ENCODE assay signal across 8 cellular contexts in the genomic region with DNA sequence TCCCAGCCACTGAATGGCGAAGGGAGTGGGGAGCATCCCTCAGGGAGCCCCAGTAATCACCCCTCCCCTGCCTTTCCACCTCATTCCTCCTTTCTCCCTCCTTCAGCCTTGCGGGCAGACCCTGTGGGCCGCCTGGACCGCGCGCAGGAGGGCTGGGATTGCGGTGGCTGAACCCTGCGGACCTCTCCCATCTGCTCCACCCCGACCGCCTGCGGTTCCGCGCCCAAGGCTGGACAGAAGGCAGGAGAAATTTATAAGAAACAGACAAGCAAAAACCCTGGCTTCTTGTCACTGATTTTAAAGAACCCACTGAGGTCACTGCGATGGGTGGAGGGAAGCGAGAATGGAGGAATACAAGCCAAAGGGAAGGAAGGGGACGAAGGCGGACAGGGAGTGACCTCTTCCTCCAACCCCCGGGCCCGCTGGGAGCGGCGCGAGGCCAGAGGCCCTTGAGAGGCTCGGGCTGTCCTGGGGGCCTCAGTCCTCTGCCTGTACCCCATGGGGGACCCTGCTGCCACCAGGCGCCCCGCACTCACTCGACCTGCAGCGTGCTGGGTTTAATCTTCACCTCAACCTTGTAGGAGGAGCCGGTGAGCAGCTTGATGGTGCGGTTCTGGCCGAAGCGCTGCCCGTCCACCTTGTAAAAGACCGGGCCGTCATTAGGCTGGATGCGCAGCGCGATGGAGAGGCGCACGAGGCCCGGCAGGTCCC. TPM values are rescaled to one million over a fixed set of nuclear protein-coding genes. Genes with fewer than 3 reads are reported as not detected.
DNase-seq lines count a peak whose midpoint lies in the region; ATAC-seq, FAIRE-seq and TF ChIP-seq lines count a peak whose summit lies in the region.

No MANE protein-coding gene starts in this region.

- H3K27me3 Mint-ChIP-seq in natural killer cell treated with Interleukin-12 subunit alpha and Interleukin-12 subunit beta and Interleukin-15 and Interleukin-18, amount 100 ng/mL, for 72 hours = peaks cover 16 to 32% of the 10 kb centered on the region in 2 donors

- peak overlapping the region; percentile 85 for H3K9ac ChIP-seq in fibroblast of lung (ENCODE audit: insufficient read depth, low read length)

- peak; percentile 40 to 48 for ATAC-seq in natural killer cell treated with Interleukin-12 subunit alpha and Interleukin-12 subunit beta and Interleukin-15 and Interleukin-18, amount 100 ng/mL, for 72 hours

- H3K27ac Mint-ChIP-seq in natural killer cell treated with Interleukin-12 subunit alpha and Interleukin-12 subunit beta and Interleukin-15 and Interleukin-18, amount 100 ng/mL, for 72 hours = no peak overlapping the region

- peak overlapping the region; percentile 80 to 84 (median 84) for H3K4me3 ChIP-seq in fibroblast of lung (replicated peaks in 1 of 4; ENCODE audit: control extremely low read depth in 1 of 4, insufficient read depth in 1 of 4, low read depth in 3 of 4, low read length in 4 of 4)

- FAIRE-seq in H54 (lab: Jason Lieb, UNC) = no peak

- H3K36me3 Mint-ChIP-seq in natural killer cell treated with Interleukin-12 subunit alpha and Interleukin-12 subunit beta and Interleukin-15 and Interleukin-18, amount 100 ng/mL, for 72 hours = no peaks in the 10 kb centered on the region

- no peak for TF ChIP-seq CTCF in fibroblast of lung (conservative IDR thresholded peaks at IDR 0.05 in 1 of 2, IDR thresholded peaks at IDR 0.05 in 1 of 2; ENCODE audit: low read depth in 1 of 2, low read length in 2 of 2)

- H3K27ac ChIP-seq in fibroblast of lung (ENCODE audit: insufficient read depth, low read length) = peak overlapping the region; percentile 94

- H3K79me2 ChIP-seq in fibroblast of lung (ENCODE audit: control insufficient read depth, insufficient read depth, low read length) = peaks cover 27% of the 10 kb centered on the region

- H3K9me3 Mint-ChIP-seq in natural killer cell treated with Interleukin-12 subunit alpha and Interleukin-12 subunit beta and Interleukin-15 and Interleukin-18, amount 100 ng/mL, for 72 hours = no peaks in the 10 kb centered on the region

- H3K27me3 ChIP-seq in fibroblast of lung (ENCODE audit: control insufficient read depth, insufficient read depth, low read length) = no peaks in the 10 kb centered on the region

- H3K4me3 Mint-ChIP-seq in natural killer cell treated with Interleukin-12 subunit alpha and Interleukin-12 subunit beta and Interleukin-15 and Interleukin-18, amount 100 ng/mL, for 72 hours = peak overlapping the region; percentile 73

- DNase-seq in ELR (ENCODE audit: low read depth) = peak; percentile 46
- DNase-seq in SK-N-DZ (ENCODE audit: low spot score) = peak; percentile 39
- DNase-seq in fibroblast of lung (ENCODE audit: low read depth in 2 of 2) = peak; percentile 9 to 17
- no peak for DNase-seq in natural killer cell treated with Interleukin-12 subunit alpha and Interleukin-12 subunit beta and Interleukin-15 and Interleukin-18, amount 100 ng/mL, for 72 hours (ENCODE audit: low spot score)
- DNase-seq in T-helper 1 cell = no peak
- no peak for DNase-seq in stimulated activated CD4-positive, alpha-beta T cell treated with anti-CD3 and anti-CD28 coated beads, Interleukin-2, amount 100 ng/mL, for 24 hours
- no peak for DNase-seq in H54 (ENCODE audit: insufficient read length, low spot score)
- no peak for DNase-seq in KG1 (lab: John Stamatoyannopoulos, UW)

- H3K36me3 ChIP-seq in fibroblast of lung (ENCODE audit: control insufficient read depth, insufficient read depth, low read length) = no peaks in the 10 kb centered on the region

- H3K4me1 ChIP-seq in fibroblast of lung (ENCODE audit: control insufficient read depth, extremely low read depth, insufficient read depth, low read length) = no peaks in the 10 kb centered on the region

- peaks cover 8 to 14% of the 10 kb centered on the region in 2 donors for H3K4me1 Mint-ChIP-seq in natural killer cell treated with Interleukin-12 subunit alpha and Interleukin-12 subunit beta and Interleukin-15 and Interleukin-18, amount 100 ng/mL, for 72 hours (ENCODE audit: low read depth in 2 of 2)

- TF ChIP-seq POLR2A in H54 (IDR thresholded peaks at IDR 0.05; ENCODE audit: low read depth, low read length) = no peak

- peak overlapping the region; percentile 92 for H2AFZ ChIP-seq in fibroblast of lung (ENCODE audit: low read length)

- peak overlapping the region; percentile 97 for H3K4me2 ChIP-seq in fibroblast of lung (ENCODE audit: extremely low read depth, insufficient read depth, low read length)

- H3K9me3 ChIP-seq in fibroblast of lung (ENCODE audit: control insufficient read depth, insufficient read depth, low read depth, low read length) = no peaks in the 10 kb centered on the region

- H4K20me1 ChIP-seq in fibroblast of lung (ENCODE audit: control insufficient read depth, extremely low read depth, insufficient read depth, low read length) = no peaks in the 10 kb centered on the region

RNA-seq across cellular contexts. Expression of a gene that starts 0.9 kb away (rescaled TPM):
- polyA plus RNA-seq in SK-N-DZ (2014; cell fraction: cytosol; rRNA removed) = 84.8 and 86.6 TPM in 2 replicates
- 58.2 and 61.7 TPM in 2 replicates for polyA plus RNA-seq in SK-N-DZ (2014; cell fraction: nucleus; rRNA removed)
- 34.7 and 39.8 TPM in 2 replicates for total RNA-seq in fibroblast of lung
- polyA plus RNA-seq in fibroblast of lung = 47.7 and 58.7 TPM in 2 replicates
- 29.0 and 41.4 TPM in 2 replicates for polyA plus RNA-seq in fibroblast of lung (2012)
- 14.1 and 27.9 TPM in 2 replicates for polyA minus RNA-seq in fibroblast of lung (ENCODE audit: low replicate concordance)
- not detected for total RNA-seq in natural killer cell treated with Interleukin-12 subunit alpha and Interleukin-12 subunit beta and Interleukin-15 and Interleukin-18, amount 100 ng/mL, for 72 hours

RNA-seq across cellular contexts. Expression of a gene that starts 46.2 kb away (rescaled TPM):
- 0.09 TPM in 1 of 2 replicates, not detected in the other for polyA plus RNA-seq in SK-N-DZ (2014; cell fraction: cytosol; rRNA removed)
- polyA plus RNA-seq in SK-N-DZ (2014; cell fraction: nucleus; rRNA removed) = 0.13 TPM in 1 of 2 replicates, not detected in the other
- total RNA-seq in fibroblast of lung = not detected in 2 replicates
- polyA plus RNA-seq in fibroblast of lung = 0.02 TPM in 1 of 2 replicates, not detected in the other
- not detected in 2 replicates for polyA plus RNA-seq in fibroblast of lung (2012)
- polyA minus RNA-seq in fibroblast of lung (ENCODE audit: low replicate concordance) = 0.43 TPM in 1 of 2 replicates, not detected in the other
- total RNA-seq in natural killer cell treated with Interleukin-12 subunit alpha and Interleukin-12 subunit beta and Interleukin-15 and Interleukin-18, amount 100 ng/mL, for 72 hours = 100 to 1,000 TPM; 209 to 569 TPM

Comparison
In these comparisons a context has a peak if more than half of its experiments do, and no peak if none do; other contexts are left out.
1. DNase-seq: peak in ELR (single experiment), SK-N-DZ (single experiment) and fibroblast of lung (2 of 2); none in natural killer cell treated with Interleukin-12 subunit alpha and Interleukin-12 subunit beta and Interleukin-15 and Interleukin-18, amount 100 ng/mL, for 72 hours (single experiment), T-helper 1 cell (0 of 5), stimulated activated CD4-positive, alpha-beta T cell treated with anti-CD3 and anti-CD28 coated beads, Interleukin-2, amount 100 ng/mL, for 24 hours (0 of 2), H54 (single experiment) and KG1 (single experiment).
2. RNA of a gene that starts 0.9 kb away (total RNA-seq): 34.7 to 39.8 TPM in fibroblast of lung; not detected in natural killer cell treated with Interleukin-12 subunit alpha and Interleukin-12 subunit beta and Interleukin-15 and Interleukin-18, amount 100 ng/mL, for 72 hours; every median in the first group is over 10 times any median in the second.
3. RNA of a gene that starts 46.2 kb away (total RNA-seq): 209 to 569 TPM in natural killer cell treated with Interleukin-12 subunit alpha and Interleukin-12 subunit beta and Interleukin-15 and Interleukin-18, amount 100 ng/mL, for 72 hours; not detected in fibroblast of lung; every median in the first group is over 100 times any median in the second.